8 cellular contexts compared by ENCODE assay signal in genomic region chr12:14770495-14771313, GRCh38. TPM values are rescaled to one million over a fixed set of nuclear protein-coding genes. Genes with fewer than 3 reads are reported as not detected.
DNase-seq lines count a peak whose midpoint lies in the region; ATAC-seq and TF ChIP-seq lines count a peak whose summit lies in the region.

No MANE protein-coding gene starts in this region.

- peak overlapping the region; percentile 91 for H2AFZ ChIP-seq in Karpas-422 (ENCODE audit: low read length)

- H3K27me3 ChIP-seq in Karpas-422 (ENCODE audit: low read length): peaks cover 4% of the 10 kb centered on the region; the same call in 1 of the 2 replicates

- peak; percentile 29 for ATAC-seq in GM21825 (IDR thresholded peaks at IDR 0.05; ENCODE audit: unreplicated experiment)
- ATAC-seq in stimulated activated naive CD8-positive, alpha-beta T cell treated with anti-CD3 and anti-CD28 coated beads, Interleukin-15, Interleukin-2, amounts not matched to agents 100 U/mL and 50 U/mL, for 24 hours: peak; percentile 45

- H3K4me3 Mint-ChIP-seq in nephron: peak overlapping the region; percentile 96 to 98 (median 96)

- peaks cover 42% of the 10 kb centered on the region for H3K4me1 Mint-ChIP-seq in nephron

- H3K36me3 ChIP-seq in Karpas-422 (ENCODE audit: insufficient read depth, low read length): peaks cover 27% of the 10 kb centered on the region

- H3K27me3 Mint-ChIP-seq in nephron (ENCODE audit: low read depth): no peaks in the 10 kb centered on the region

- H3K9ac ChIP-seq in Karpas-422 (ENCODE audit: low read length): peak overlapping the region; percentile 95

- peak overlapping the region; percentile 95 to 99 (median 97) for H3K27ac Mint-ChIP-seq in nephron

- H3K9me3 ChIP-seq in Karpas-422 (ENCODE audit: low read length): 0 out of 2 replicates have a peak, but pooled peaks cover 3% of the 10 kb centered on the region

- peaks cover 26% of the 10 kb centered on the region for H3K36me3 Mint-ChIP-seq in nephron (ENCODE audit: low read depth)

- H3K4me3 ChIP-seq in Karpas-422 (ENCODE audit: low read length): peak overlapping the region; percentile 80

- peak overlapping the region; percentile 94 for H3K27ac ChIP-seq in Karpas-422 (ENCODE audit: low read length)

- H3K4me2 ChIP-seq in Karpas-422 (ENCODE audit: low read depth, low read length, poor library complexity, severe bottlenecking): peak overlapping the region; percentile 95

- peaks cover 45% of the 10 kb centered on the region for H3K4me1 ChIP-seq in Karpas-422 (ENCODE audit: low read length)

- H3K79me2 ChIP-seq in Karpas-422 (ENCODE audit: low read length): peaks cover 16% of the 10 kb centered on the region; the same call in 1 of the 2 replicates

- H3K9me2 ChIP-seq in Karpas-422 (replicated peaks; ENCODE audit: insufficient read depth, low read length): no peaks in the 10 kb centered on the region

- no peaks in the 10 kb centered on the region for H4K20me1 ChIP-seq in Karpas-422 (ENCODE audit: insufficient read depth, low read depth, low read length)

- no peak for TF ChIP-seq CTCF in nephron (IDR thresholded peaks at IDR 0.05; ENCODE audit: unreplicated experiment in 3 of 3)

- peak; percentile 98 for DNase-seq in DMS53 treated with DMSO at 0.1 percent for 48 hours (lab: John Stamatoyannopoulos, UW; ENCODE audit: unreplicated experiment)
- DNase-seq in Karpas-422: peak; percentile 97
- peak; percentile 98 for DNase-seq in RPMI8226
- DNase-seq in activated T-helper 9 cell treated with anti-CD3 and anti-CD28 coated beads, Interleukin-2, amount 50 U/mL, for 16 hours (ENCODE audit: low read depth): peak; percentile 84
- peak; percentile 91 for DNase-seq in fibroblast of the conjunctiva (ENCODE audit: low read depth)
- peak; percentile 94 for DNase-seq in stimulated activated naive CD8-positive, alpha-beta T cell treated with anti-CD3 and anti-CD28 coated beads, Interleukin-15, Interleukin-2, amounts not matched to agents 100 U/mL and 50 U/mL, for 24 hours

- peaks cover 4% of the 10 kb centered on the region for H3K9me3 Mint-ChIP-seq in nephron

RNA-seq across cellular contexts. Expression of gene WBP11, which starts 32.6 kb away (rescaled TPM):
- 22.5 and 22.7 TPM in 2 replicates for total RNA-seq in Karpas-422 (2014; rRNA removed; shearing (Covaris generic); ENCODE audit: low replicate concordance)

RNA-seq across cellular contexts. Expression of gene C12orf60, which starts 32.8 kb away (rescaled TPM):
- total RNA-seq in Karpas-422 (2014; rRNA removed; shearing (Covaris generic); ENCODE audit: low replicate concordance): 0.52 and 0.69 TPM in 2 replicates

RNA-seq across cellular contexts. Expression of gene SMCO3, which starts 43.3 kb away (rescaled TPM):
- not detected in 2 replicates for total RNA-seq in Karpas-422 (2014; rRNA removed; shearing (Covaris generic); ENCODE audit: low replicate concordance)

Comparison
In these comparisons a context has a peak if more than half of its experiments do, and no peak if none do; other contexts are left out.
1. Peak in every context shown above with its lines: DNase-seq, ATAC-seq, H3K4me3 ChIP-seq and H3K27ac ChIP-seq.